Comparison of ENCODE assay signal across 1 cellular context in the genomic region with DNA sequence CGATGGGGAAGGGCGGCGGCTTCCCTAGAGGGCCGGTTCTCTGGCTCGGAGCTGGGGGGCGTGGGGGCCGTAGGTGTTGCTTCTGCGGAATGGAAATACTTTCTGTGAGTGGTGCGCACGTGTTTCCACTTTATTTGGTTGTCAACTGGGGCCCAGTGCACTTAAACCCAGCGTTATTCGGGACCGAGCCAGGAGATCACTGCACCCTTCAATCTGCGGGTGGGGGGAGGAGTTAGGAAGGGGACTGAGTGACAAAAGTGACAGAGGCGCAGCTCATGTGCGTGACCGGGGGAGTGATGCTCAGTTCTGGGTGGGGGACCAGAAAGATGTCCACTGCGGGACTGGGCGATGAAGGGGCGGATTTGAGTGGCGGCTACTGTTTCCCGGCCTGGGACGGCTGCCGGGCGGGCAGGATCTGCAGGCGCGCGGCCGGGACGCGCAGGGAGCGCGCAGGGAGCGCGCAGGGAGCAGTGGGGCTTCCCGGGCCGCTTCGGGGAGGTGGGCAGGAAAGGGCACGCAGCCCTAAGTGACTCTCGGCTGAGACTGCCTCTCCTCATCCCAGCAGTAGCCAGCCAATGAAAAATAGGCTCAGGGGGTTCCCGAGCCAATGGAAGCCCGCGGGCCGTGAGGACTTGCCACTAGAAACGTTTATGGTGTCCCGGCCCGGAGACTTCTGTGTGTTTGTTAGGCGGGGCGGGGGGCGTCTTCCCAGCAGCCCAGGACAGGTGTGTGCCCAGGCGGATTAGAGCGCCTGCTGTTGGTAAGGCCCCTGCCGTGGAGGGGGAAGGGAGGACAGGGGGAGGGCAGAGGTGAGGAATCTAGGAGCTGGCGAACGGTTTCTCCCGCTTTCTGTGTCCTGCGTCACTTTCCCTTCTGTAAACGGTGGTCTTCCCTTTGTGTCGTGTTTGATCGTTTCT.
TF ChIP-seq lines count a peak whose summit lies in the region.

No MANE protein-coding gene starts in this region.

TF ChIP-seq in HEK293, 187 proteins besides CTCF, POLR2A, EP300 and RAD21 (continued from another document):
- peak; percentile 78 for TF ChIP-seq ZBTB8A (tag by site-specific recombination; IDR thresholded peaks at IDR 0.05)
- TF ChIP-seq, protein P1, sequence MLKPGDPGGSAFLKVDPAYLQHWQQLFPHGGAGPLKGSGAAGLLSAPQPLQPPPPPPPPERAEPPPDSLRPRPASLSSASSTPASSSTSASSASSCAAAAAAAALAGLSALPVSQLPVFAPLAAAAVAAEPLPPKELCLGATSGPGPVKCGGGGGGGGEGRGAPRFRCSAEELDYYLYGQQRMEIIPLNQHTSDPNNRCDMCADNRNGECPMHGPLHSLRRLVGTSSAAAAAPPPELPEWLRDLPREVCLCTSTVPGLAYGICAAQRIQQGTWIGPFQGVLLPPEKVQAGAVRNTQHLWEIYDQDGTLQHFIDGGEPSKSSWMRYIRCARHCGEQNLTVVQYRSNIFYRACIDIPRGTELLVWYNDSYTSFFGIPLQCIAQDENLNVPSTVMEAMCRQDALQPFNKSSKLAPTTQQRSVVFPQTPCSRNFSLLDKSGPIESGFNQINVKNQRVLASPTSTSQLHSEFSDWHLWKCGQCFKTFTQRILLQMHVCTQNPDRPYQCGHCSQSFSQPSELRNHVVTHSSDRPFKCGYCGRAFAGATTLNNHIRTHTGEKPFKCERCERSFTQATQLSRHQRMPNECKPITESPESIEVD (tag by site-specific recombination; IDR thresholded peaks at IDR 0.05) = no peak
- TF ChIP-seq ZNF239 (tag by site-specific recombination; IDR thresholded peaks at IDR 0.05) = no peak
- no peak for TF ChIP-seq ZFP41 (tag by site-specific recombination; IDR thresholded peaks at IDR 0.05; ENCODE audit: borderline replicate concordance)
- no peak for TF ChIP-seq ZNF274 (IDR thresholded peaks at IDR 0.05; ENCODE audit: low read length)
- no peak for TF ChIP-seq ZNF274 (tag by site-specific recombination; IDR thresholded peaks at IDR 0.05; ENCODE audit: borderline replicate concordance)
- TF ChIP-seq, protein P2, sequence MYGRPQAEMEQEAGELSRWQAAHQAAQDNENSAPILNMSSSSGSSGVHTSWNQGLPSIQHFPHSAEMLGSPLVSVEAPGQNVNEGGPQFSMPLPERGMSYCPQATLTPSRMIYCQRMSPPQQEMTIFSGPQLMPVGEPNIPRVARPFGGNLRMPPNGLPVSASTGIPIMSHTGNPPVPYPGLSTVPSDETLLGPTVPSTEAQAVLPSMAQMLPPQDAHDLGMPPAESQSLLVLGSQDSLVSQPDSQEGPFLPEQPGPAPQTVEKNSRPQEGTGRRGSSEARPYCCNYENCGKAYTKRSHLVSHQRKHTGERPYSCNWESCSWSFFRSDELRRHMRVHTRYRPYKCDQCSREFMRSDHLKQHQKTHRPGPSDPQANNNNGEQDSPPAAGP (tag by site-specific recombination; IDR thresholded peaks at IDR 0.05) = no peak
- no peak for TF ChIP-seq ZNF16 (tag by site-specific recombination; IDR thresholded peaks at IDR 0.05; ENCODE audit: low read depth)
- no peak for TF ChIP-seq YY2 (tag by site-specific recombination; IDR thresholded peaks at IDR 0.05)
- TF ChIP-seq, protein P3, sequence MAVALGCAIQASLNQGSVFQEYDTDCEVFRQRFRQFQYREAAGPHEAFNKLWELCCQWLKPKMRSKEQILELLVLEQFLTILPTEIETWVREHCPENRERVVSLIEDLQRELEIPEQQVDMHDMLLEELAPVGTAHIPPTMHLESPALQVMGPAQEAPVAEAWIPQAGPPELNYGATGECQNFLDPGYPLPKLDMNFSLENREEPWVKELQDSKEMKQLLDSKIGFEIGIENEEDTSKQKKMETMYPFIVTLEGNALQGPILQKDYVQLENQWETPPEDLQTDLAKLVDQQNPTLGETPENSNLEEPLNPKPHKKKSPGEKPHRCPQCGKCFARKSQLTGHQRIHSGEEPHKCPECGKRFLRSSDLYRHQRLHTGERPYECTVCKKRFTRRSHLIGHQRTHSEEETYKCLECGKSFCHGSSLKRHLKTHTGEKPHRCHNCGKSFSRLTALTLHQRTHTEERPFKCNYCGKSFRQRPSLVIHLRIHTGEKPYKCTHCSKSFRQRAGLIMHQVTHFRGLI (tag by site-specific recombination; IDR thresholded peaks at IDR 0.05) = no peak
- TF ChIP-seq, protein P4, sequence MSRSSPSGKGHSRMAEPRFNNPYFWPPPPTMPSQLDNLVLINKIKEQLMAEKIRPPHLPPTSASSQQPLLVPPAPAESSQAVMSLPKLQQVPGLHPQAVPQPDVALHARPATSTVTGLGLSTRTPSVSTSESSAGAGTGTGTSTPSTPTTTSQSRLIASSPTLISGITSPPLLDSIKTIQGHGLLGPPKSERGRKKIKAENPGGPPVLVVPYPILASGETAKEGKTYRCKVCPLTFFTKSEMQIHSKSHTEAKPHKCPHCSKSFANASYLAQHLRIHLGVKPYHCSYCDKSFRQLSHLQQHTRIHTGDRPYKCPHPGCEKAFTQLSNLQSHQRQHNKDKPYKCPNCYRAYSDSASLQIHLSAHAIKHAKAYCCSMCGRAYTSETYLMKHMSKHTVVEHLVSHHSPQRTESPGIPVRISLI (tag by site-specific recombination; IDR thresholded peaks at IDR 0.05) = no peak
- TF ChIP-seq, protein P5, sequence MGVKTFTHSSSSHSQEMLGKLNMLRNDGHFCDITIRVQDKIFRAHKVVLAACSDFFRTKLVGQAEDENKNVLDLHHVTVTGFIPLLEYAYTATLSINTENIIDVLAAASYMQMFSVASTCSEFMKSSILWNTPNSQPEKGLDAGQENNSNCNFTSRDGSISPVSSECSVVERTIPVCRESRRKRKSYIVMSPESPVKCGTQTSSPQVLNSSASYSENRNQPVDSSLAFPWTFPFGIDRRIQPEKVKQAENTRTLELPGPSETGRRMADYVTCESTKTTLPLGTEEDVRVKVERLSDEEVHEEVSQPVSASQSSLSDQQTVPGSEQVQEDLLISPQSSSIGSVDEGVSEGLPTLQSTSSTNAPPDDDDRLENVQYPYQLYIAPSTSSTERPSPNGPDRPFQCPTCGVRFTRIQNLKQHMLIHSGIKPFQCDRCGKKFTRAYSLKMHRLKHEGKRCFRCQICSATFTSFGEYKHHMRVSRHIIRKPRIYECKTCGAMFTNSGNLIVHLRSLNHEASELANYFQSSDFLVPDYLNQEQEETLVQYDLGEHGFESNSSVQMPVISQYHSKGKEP (tag by site-specific recombination; IDR thresholded peaks at IDR 0.05) = no peak
- TF ChIP-seq, protein P6, sequence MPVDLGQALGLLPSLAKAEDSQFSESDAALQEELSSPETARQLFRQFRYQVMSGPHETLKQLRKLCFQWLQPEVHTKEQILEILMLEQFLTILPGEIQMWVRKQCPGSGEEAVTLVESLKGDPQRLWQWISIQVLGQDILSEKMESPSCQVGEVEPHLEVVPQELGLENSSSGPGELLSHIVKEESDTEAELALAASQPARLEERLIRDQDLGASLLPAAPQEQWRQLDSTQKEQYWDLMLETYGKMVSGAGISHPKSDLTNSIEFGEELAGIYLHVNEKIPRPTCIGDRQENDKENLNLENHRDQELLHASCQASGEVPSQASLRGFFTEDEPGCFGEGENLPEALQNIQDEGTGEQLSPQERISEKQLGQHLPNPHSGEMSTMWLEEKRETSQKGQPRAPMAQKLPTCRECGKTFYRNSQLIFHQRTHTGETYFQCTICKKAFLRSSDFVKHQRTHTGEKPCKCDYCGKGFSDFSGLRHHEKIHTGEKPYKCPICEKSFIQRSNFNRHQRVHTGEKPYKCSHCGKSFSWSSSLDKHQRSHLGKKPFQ (tag by site-specific recombination; IDR thresholded peaks at IDR 0.05) = no peak
- TF ChIP-seq TRIM28 (IDR thresholded peaks at IDR 0.05; ENCODE audit: borderline replicate concordance, low read length) = no peak
- TF ChIP-seq ZNF530 (tag by site-specific recombination; IDR thresholded peaks at IDR 0.05; ENCODE audit: low read depth) = no peak
- TF ChIP-seq, protein P7, sequence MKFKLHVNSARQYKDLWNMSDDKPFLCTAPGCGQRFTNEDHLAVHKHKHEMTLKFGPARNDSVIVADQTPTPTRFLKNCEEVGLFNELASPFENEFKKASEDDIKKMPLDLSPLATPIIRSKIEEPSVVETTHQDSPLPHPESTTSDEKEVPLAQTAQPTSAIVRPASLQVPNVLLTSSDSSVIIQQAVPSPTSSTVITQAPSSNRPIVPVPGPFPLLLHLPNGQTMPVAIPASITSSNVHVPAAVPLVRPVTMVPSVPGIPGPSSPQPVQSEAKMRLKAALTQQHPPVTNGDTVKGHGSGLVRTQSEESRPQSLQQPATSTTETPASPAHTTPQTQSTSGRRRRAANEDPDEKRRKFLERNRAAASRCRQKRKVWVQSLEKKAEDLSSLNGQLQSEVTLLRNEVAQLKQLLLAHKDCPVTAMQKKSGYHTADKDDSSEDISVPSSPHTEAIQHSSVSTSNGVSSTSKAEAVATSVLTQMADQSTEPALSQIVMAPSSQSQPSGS (tag by site-specific recombination; IDR thresholded peaks at IDR 0.05; ENCODE audit: low read depth) = no peak
- TF ChIP-seq, protein P8, sequence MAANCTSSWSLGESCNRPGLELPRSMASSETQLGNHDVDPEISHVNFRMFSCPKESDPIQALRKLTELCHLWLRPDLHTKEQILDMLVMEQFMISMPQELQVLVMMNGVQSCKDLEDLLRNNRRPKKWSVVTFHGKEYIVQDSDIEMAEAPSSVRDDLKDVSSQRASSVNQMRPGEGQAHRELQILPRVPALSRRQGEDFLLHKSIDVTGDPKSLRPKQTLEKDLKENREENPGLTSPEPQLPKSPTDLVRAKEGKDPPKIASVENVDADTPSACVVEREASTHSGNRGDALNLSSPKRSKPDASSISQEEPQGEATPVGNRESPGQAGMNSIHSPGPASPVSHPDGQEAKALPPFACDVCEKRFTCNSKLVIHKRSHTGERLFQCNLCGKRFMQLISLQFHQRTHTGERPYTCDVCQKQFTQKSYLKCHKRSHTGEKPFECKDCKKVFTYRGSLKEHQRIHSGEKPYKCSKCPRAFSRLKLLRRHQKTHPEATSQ (tag by site-specific recombination; IDR thresholded peaks at IDR 0.05) = no peak
- no peak for TF ChIP-seq ZNF132 (tag by site-specific recombination; IDR thresholded peaks at IDR 0.05; ENCODE audit: borderline replicate concordance)
- peak; percentile 85 for TF ChIP-seq SP2 (tag by site-specific recombination; IDR thresholded peaks at IDR 0.05)
- TF ChIP-seq, protein P9, sequence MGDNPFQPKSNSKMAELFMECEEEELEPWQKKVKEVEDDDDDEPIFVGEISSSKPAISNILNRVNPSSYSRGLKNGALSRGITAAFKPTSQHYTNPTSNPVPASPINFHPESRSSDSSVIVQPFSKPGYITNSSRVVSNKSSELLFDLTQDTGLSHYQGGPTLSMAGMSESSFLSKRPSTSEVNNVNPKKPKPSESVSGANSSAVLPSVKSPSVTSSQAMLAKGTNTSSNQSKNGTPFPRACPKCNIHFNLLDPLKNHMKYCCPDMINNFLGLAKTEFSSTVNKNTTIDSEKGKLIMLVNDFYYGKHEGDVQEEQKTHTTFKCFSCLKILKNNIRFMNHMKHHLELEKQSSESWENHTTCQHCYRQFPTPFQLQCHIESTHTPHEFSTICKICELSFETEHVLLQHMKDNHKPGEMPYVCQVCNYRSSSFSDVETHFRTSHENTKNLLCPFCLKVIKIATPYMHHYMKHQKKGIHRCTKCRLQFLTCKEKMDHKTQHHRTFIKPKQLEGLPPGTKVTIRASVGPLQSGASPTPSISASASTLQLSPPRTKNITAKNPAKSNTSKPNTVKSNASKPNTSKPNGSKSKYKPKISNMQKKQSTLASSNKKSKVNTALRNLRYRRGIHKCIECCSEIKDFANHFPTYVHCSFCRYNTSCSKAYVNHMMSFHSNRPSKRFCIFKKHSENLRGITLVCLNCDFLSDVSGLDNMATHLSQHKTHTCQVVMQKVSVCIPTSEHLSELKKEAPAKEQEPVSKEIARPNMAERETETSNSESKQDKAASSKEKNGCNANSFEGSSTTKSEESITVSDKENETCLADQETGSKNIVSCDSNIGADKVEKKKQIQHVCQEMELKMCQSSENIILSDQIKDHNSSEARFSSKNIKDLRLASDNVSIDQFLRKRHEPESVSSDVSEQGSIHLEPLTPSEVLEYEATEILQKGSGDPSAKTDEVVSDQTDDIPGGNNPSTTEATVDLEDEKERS (tag by site-specific recombination; IDR thresholded peaks at IDR 0.05) = no peak
- no peak for TF ChIP-seq ZNF394 (tag by site-specific recombination; IDR thresholded peaks at IDR 0.05; ENCODE audit: borderline replicate concordance)
- no peak for TF ChIP-seq ZNF658 (tag by site-specific recombination; IDR thresholded peaks at IDR 0.05)
- TF ChIP-seq GLIS2 (tag by site-specific recombination; IDR thresholded peaks at IDR 0.05) = peak; percentile 68
- peak; percentile 87 for TF ChIP-seq ZXDB (tag by site-specific recombination; IDR thresholded peaks at IDR 0.05)
- TF ChIP-seq YY1 (tag by site-specific recombination; IDR thresholded peaks at IDR 0.05) = no peak
- TF ChIP-seq ZNF501 (tag by site-specific recombination; IDR thresholded peaks at IDR 0.05) = peak; percentile 82; the same call in 1 of the 2 replicates
- TF ChIP-seq ZNF302 (tag by site-specific recombination; IDR thresholded peaks at IDR 0.05; ENCODE audit: low read depth) = no peak
- no peak for TF ChIP-seq HOXA7 (CRISPR knock-in tag; IDR thresholded peaks at IDR 0.05; ENCODE audit: borderline replicate concordance)
- 0 out of 2 replicates have a peak, but pooled peaks have one; percentile 16 for TF ChIP-seq ZNF561 (tag by site-specific recombination; IDR thresholded peaks at IDR 0.05; ENCODE audit: borderline replicate concordance)
- TF ChIP-seq ZNF138 (tag by site-specific recombination; IDR thresholded peaks at IDR 0.05; ENCODE audit: borderline replicate concordance) = no peak
- TF ChIP-seq ZNF423 (tag by site-specific recombination; IDR thresholded peaks at IDR 0.05) = no peak
- TF ChIP-seq RBAK (tag by site-specific recombination; IDR thresholded peaks at IDR 0.05) = no peak
- no peak for TF ChIP-seq ZNF654 (tag by site-specific recombination; IDR thresholded peaks at IDR 0.05; ENCODE audit: low read depth)
- TF ChIP-seq WT1 (tag by site-specific recombination; IDR thresholded peaks at IDR 0.05) = no peak
- TF ChIP-seq ZNF202 (tag by site-specific recombination; IDR thresholded peaks at IDR 0.05; ENCODE audit: borderline replicate concordance) = no peak
- no peak for TF ChIP-seq ZNF214 (tag by site-specific recombination; IDR thresholded peaks at IDR 0.05; ENCODE audit: borderline replicate concordance)
- no peak for TF ChIP-seq ZSCAN30 (tag by site-specific recombination; IDR thresholded peaks at IDR 0.05)
- TF ChIP-seq FEZF1 (tag by site-specific recombination; IDR thresholded peaks at IDR 0.05) = peak; percentile 98
